In the genomic region with DNA sequence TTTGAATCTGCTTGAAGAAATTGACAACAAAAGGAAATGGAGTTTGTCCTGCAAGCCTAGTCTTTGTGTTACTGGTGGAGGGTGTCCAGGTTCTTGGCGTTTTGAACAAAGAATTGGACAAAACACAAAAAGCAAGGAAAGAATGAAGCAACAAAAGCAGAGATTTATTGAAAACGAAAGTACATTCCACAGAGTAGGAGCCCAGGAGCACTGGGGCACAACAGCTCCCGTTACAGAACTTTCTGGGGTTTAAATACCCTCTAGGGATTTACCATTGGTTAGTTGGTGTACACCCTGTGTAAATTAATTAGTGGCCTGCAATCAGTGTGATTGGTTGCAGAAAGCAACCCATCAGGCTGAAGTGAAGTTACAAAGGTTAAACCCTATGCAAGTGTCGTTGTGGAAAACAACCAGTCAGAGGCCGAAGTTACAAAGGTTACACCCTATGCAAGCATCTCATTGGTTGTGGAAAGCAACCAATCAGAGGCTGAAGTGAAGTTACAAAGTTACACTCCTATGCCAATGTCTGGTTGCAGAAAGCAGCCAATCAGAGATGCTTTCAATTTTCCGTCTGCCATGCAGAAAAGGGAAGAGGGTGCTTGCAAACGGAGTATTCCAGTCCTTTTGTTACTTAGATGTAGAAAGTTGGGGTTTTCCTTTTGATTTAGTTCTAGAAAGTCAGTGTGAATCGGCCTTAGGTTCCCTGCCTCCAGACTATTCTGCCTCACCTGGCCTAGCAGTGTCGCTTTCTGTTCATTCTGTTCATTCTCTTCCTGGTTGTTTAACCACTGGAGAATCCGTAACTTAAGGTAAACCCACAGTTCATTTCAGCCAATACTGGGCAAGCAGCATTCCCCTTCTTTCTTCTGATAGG, we compare ENCODE assay signal across 17 cellular contexts. TPM values are rescaled to one million over a fixed set of nuclear protein-coding genes. Genes with fewer than 3 reads are reported as not detected.
DNase-seq lines count a peak whose midpoint lies in the region; ATAC-seq, FAIRE-seq and TF ChIP-seq lines count a peak whose summit lies in the region.
"Had no signal": no experiment of that assay in that cellular context is flagged by ENCODE, and none has a peak within 500 bp of the region (broad histone marks: within the 10 kb centered on the region; RNA-seq: fewer than 3 reads in every experiment).

No MANE protein-coding gene starts in this region.

- no peak overlapping the region for H2AFZ ChIP-seq in HepG2 (ENCODE audit: low read length)

- H3K4me3 ChIP-seq in AG10803 (ENCODE audit: low read length) (no peak overlapping the region), HUES6 (ENCODE audit: low read depth, low read length) (0 out of 2 replicates have a peak overlapping the region, but pooled peaks have one; percentile 34), HepG2 (replicated peaks in 1 of 3; ENCODE audit: insufficient read depth in 1 of 3, low read depth in 2 of 3, low read length in 3 of 3) (no peak overlapping the region)

- no peak for FAIRE-seq in HepG2 (lab: Jason Lieb, UNC)
- FAIRE-seq: colon, keratinocyte had no signal

- POLR2A ChIA-PET in activated CD4-positive, alpha-beta memory T cell treated with anti-CD3 and anti-CD28 coated beads, Interleukin-2, amount 10 ng/mL, durations not matched to agents 7 days and 5 days (lab: Charles Lee) = no interaction called here
- POLR2A ChIA-PET in HepG2 (lab: Yijun Ruan, JAX) = no interaction called here

- H3K36me3 ChIP-seq in HUES6 (ENCODE audit: control insufficient read depth, insufficient read depth, low read length) = peaks cover 41% of the 10 kb centered on the region
- peaks cover 0 to 18% of the 10 kb centered on the region in 2 experiments; a peak in 4 of 5 replicates for H3K36me3 ChIP-seq in HepG2 (replicated peaks in 1 of 2; ENCODE audit: control insufficient read depth in 1 of 2, insufficient read depth in 2 of 2, low read length in 2 of 2)

- TF ChIP-seq EP300 in HepG2 (IDR thresholded peaks at IDR 0.05; ENCODE audit: low read depth in 2 of 2, low read length in 2 of 2) (no peak), HepG2 (CRISPR knock-in tag; IDR thresholded peaks at IDR 0.05; ENCODE audit: borderline replicate concordance) (no peak)

- in situ Hi-C loops in HepG2 (cut with HindIII; ENCODE audit: extremely low pct_ligation_motif_present, low pct_unique_long_range_greater_than_20kb) = no loop called here

- no peak for TF ChIP-seq CTCF in AG10803 (conservative IDR thresholded peaks at IDR 0.05; ENCODE audit: low read length)
- no peak for TF ChIP-seq CTCF in HepG2 (CRISPR knock-in tag; IDR thresholded peaks at IDR 0.05)
- TF ChIP-seq CTCF in type B pancreatic cell (conservative IDR thresholded peaks at IDR 0.05) = no peak

- DNase-seq in AG10803 (ENCODE audit: low read depth) = peak; percentile 16
- no peak for DNase-seq in activated CD4-positive, alpha-beta memory T cell treated with anti-CD3 and anti-CD28 coated beads, Interleukin-2, amount 10 ng/mL, durations not matched to agents 7 days and 5 days
- no peak for DNase-seq in HepG2 (ENCODE audit: low spot score)
- no peak for DNase-seq in HK-2 (ENCODE audit: unreplicated experiment)
- no peak for DNase-seq in type B pancreatic cell (ENCODE audit: extremely low spot score, unreplicated experiment)
- DNase-seq in NCI-H2196 treated with DMSO at 0.1 percent for 48 hours (lab: John Stamatoyannopoulos, UW; ENCODE audit: unreplicated experiment) = no peak
- DNase-seq: activated CD4-positive, alpha-beta T cell treated with anti-CD3 and anti-CD28 coated beads for 1 hour; activated effector memory CD4-positive, alpha-beta T cell treated with anti-CD3 and anti-CD28 coated beads, Interleukin-2, amount 50 U/mL, for 16 hours; EL; foreskin keratinocyte; NCI-H524 treated with DMSO at 0.1 percent for 48 hours; stimulated activated CD4-positive, alpha-beta T cell treated with anti-CD3 and anti-CD28 coated beads, Interleukin-15, amount 100 ng/mL, for 24 hours had no signal

- no peaks in the 10 kb centered on the region for H3K9me3 ChIP-seq in HUES6 (ENCODE audit: control insufficient read depth, insufficient read depth, low read depth, low read length)
- H3K9me3 ChIP-seq in HepG2 (ENCODE audit: low read length) = no peaks in the 10 kb centered on the region; the same call in 1 of the 2 replicates

- intact Hi-C loops in HepG2 (cut with micrococcal nuclease; ENCODE audit: unreplicated experiment) = loop anchor here (10.0 kb wide), 1 partner anchor 254 kb away; no protein-coding TSS in a partner anchor

- H3K27ac Mint-ChIP-seq in activated CD4-positive, alpha-beta memory T cell treated with anti-CD3 and anti-CD28 coated beads, Interleukin-2, amount 10 ng/mL, durations not matched to agents 7 days and 5 days = no peak overlapping the region
- H3K27ac Mint-ChIP-seq in type B pancreatic cell = no peak overlapping the region

- no peaks in the 10 kb centered on the region for H3K27me3 Mint-ChIP-seq in activated CD4-positive, alpha-beta memory T cell treated with anti-CD3 and anti-CD28 coated beads, Interleukin-2, amount 10 ng/mL, durations not matched to agents 7 days and 5 days
- H3K27me3 Mint-ChIP-seq in type B pancreatic cell = no peaks in the 10 kb centered on the region

- no peak overlapping the region for H3K4me2 ChIP-seq in HepG2 (ENCODE audit: low read depth, low read length)

- CTCF ChIA-PET in activated CD4-positive, alpha-beta memory T cell treated with anti-CD3 and anti-CD28 coated beads, Interleukin-2, amount 10 ng/mL, durations not matched to agents 7 days and 5 days (lab: Charles Lee) = interaction anchor here (0.9 to 1.4 kb wide), 2 partner anchors 15 to 183 kb away, joined by 3 to 5 read pairs; no protein-coding TSS in a partner anchor
- CTCF ChIA-PET in HepG2 (lab: Yijun Ruan, JAX; ENCODE audit: low intra/inter-chr PET ratio, low total read pairs) = no interaction called here

- no peak for TF ChIP-seq POLR2A in HepG2 (IDR thresholded peaks at IDR 0.05; ENCODE audit: insufficient read depth in 1 of 2, low read depth in 2 of 2, low read length in 2 of 2)

- H3K4me1 Mint-ChIP-seq in activated CD4-positive, alpha-beta memory T cell treated with anti-CD3 and anti-CD28 coated beads, Interleukin-2, amount 10 ng/mL, durations not matched to agents 7 days and 5 days = peaks cover 12% of the 10 kb centered on the region
- H3K4me1 Mint-ChIP-seq in type B pancreatic cell (ENCODE audit: unreplicated experiment) = no peaks in the 10 kb centered on the region

- H3K9ac ChIP-seq in HUES6 (ENCODE audit: low read length) (no peak overlapping the region), HepG2 (ENCODE audit: insufficient read depth, low read depth, low read length) (no peak overlapping the region)

- WGBS in HepG2 (ENCODE audit: low lambda C conversion rate) = 92% methylated on average over 10 of the region's 10 CpGs

- BruUV-seq in HepG2 (replicated peaks; lab: Mats Ljungman, UMichigan) = no TSS peak

- no peaks in the 10 kb centered on the region for H3K9me3 Mint-ChIP-seq in activated CD4-positive, alpha-beta memory T cell treated with anti-CD3 and anti-CD28 coated beads, Interleukin-2, amount 10 ng/mL, durations not matched to agents 7 days and 5 days
- H3K9me3 Mint-ChIP-seq in type B pancreatic cell = no peaks in the 10 kb centered on the region

- H3K4me3 Mint-ChIP-seq in activated CD4-positive, alpha-beta memory T cell treated with anti-CD3 and anti-CD28 coated beads, Interleukin-2, amount 10 ng/mL, durations not matched to agents 7 days and 5 days = peak overlapping the region; percentile 15
- H3K4me3 Mint-ChIP-seq in type B pancreatic cell = no peak overlapping the region

- no peak for ATAC-seq in HepG2
- no peak for ATAC-seq in GM21381 (IDR thresholded peaks at IDR 0.05; ENCODE audit: unreplicated experiment)
- ATAC-seq: foreskin keratinocyte had no signal

- H3K27me3 ChIP-seq in HUES6 (ENCODE audit: control insufficient read depth, insufficient read depth, low read length) = no peaks in the 10 kb centered on the region
- no peaks in the 10 kb centered on the region for H3K27me3 ChIP-seq in HepG2 (ENCODE audit: control insufficient read depth in 1 of 2, insufficient read depth in 2 of 2, low read length in 2 of 2)
- H3K27me3 ChIP-seq: foreskin keratinocyte had no signal

- H3K27ac ChIP-seq in HUES6 (ENCODE audit: low read depth, low read length) = no peak overlapping the region
- no peak overlapping the region for H3K27ac ChIP-seq in HepG2 (ENCODE audit: extremely low read length, insufficient read depth, low read length)
- H3K27ac ChIP-seq: foreskin keratinocyte had no signal

- no peak for TF ChIP-seq RAD21 in HepG2 (CRISPR knock-in tag; IDR thresholded peaks at IDR 0.05)

- no peaks in the 10 kb centered on the region for H3K79me2 ChIP-seq in HepG2 (ENCODE audit: insufficient read depth, low read length)

- peaks cover 44% of the 10 kb centered on the region for H3K36me3 Mint-ChIP-seq in activated CD4-positive, alpha-beta memory T cell treated with anti-CD3 and anti-CD28 coated beads, Interleukin-2, amount 10 ng/mL, durations not matched to agents 7 days and 5 days (ENCODE audit: low read depth)
- peaks cover 19% of the 10 kb centered on the region for H3K36me3 Mint-ChIP-seq in type B pancreatic cell

- H4K20me1 ChIP-seq in HepG2 (ENCODE audit: insufficient read depth, low read length) = no peaks in the 10 kb centered on the region

- H3K4me1 ChIP-seq in HUES6 (ENCODE audit: control insufficient read depth, insufficient read depth, low read length) (0 out of 2 replicates have a peak, but pooled peaks cover 3% of the 10 kb centered on the region), HepG2 (ENCODE audit: insufficient read depth, low read length) (peaks cover 12% of the 10 kb centered on the region)

RNA-seq across cellular contexts. Expression of gene PTH2R, which starts 47.6 kb away (rescaled TPM):
- under 1 TPM in 1 of 2 experiments, not detected in 1; 0.10 TPM for total RNA-seq in activated CD4-positive, alpha-beta memory T cell treated with anti-CD3 and anti-CD28 coated beads, Interleukin-2, amount 10 ng/mL, durations not matched to agents 7 days and 5 days
- total RNA-seq in HepG2 (2016; rRNA removed; fragmentation: Illumina TruSeq; extraction: Trizol) = 0.04 TPM in 1 of 2 replicates, not detected in the other
- total RNA-seq in HepG2 (2016; cell fraction: cytosol; rRNA removed; fragmentation: Illumina TruSeq; extraction: Trizol; ENCODE audit: low read depth) = not detected in 2 replicates
- total RNA-seq in HepG2 (2016; cell fraction: insoluble cytoplasmic fraction; rRNA removed; fragmentation: Illumina TruSeq; extraction: Trizol) = not detected in 2 replicates
- total RNA-seq in HepG2 (2016; cell fraction: membrane; rRNA removed; fragmentation: Illumina TruSeq; extraction: Trizol) = not detected in 2 replicates
- not detected in 2 replicates for total RNA-seq in HepG2 (2016; cell fraction: nucleus; rRNA removed; fragmentation: Illumina TruSeq; extraction: Trizol)
- not detected in 2 replicates for polyA plus RNA-seq in HepG2 (2011; rRNA removed)
- polyA plus RNA-seq in HepG2 (2011; cell fraction: cytosol; rRNA removed) = not detected in 2 replicates
- not detected in 2 replicates for polyA plus RNA-seq in HepG2 (2011; cell fraction: nucleus; rRNA removed)
- not detected in 2 replicates for polyA plus RNA-seq in HepG2 (2012)
- polyA plus RNA-seq in HepG2 (2016; cell fraction: cytosol; fragmentation: Illumina TruSeq; extraction: Trizol; ENCODE audit: low read depth) = not detected in 2 replicates
- not detected in 2 replicates for polyA plus RNA-seq in HepG2 (2016; cell fraction: insoluble cytoplasmic fraction; fragmentation: Illumina TruSeq; extraction: Trizol; ENCODE audit: low read depth)
- not detected in 2 replicates for polyA plus RNA-seq in HepG2 (2016; cell fraction: membrane; fragmentation: Illumina TruSeq; extraction: Trizol; ENCODE audit: low read depth)
- polyA plus RNA-seq in HepG2 (2016; cell fraction: nucleus; fragmentation: Illumina TruSeq; extraction: Trizol; ENCODE audit: insufficient read depth, low read depth) = not detected in 2 replicates
- polyA minus RNA-seq in HepG2 (2011; rRNA and poly(A)+ RNA removed; ENCODE audit: low replicate concordance) = 0.08 TPM in 1 of 2 replicates, not detected in the other
- not detected in 2 replicates for polyA minus RNA-seq in HepG2 (2011; cell fraction: cytosol; rRNA and poly(A)+ RNA removed)
- 0.37 and 0.39 TPM in 2 replicates for polyA minus RNA-seq in HepG2 (2011; cell fraction: nucleus; rRNA and poly(A)+ RNA removed)
- 0.76 and 0.87 TPM in 2 replicates for total RNA-seq in type B pancreatic cell (ENCODE audit: low replicate concordance)
- total RNA-seq: foreskin keratinocyte, Right ventricle myocardium superior had no signal
- polyA plus RNA-seq: foreskin keratinocyte, keratinocyte had no signal
